In the genomic region with DNA sequence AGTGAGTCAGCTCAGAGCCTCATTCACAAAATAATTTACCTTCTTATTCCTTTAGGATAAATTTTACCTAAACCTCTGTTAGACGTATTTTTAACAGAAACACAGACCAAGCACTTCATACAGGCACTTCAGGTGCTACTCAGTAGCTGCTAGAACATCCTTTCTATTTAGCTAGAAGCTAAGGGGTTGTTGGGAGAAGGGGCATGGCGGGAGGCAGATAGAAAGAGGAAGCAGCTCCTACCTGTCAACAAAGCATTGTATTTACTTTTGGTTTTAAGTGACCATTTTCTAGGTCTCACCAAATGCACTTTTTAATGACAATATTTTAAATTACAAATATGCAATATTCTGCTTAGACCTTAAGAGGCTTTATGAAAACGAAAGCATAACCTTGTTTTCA, we compare ENCODE assay signal across 7 cellular contexts. TPM values are rescaled to one million over a fixed set of nuclear protein-coding genes. Genes with fewer than 3 reads are reported as not detected.
DNase-seq lines count a peak whose midpoint lies in the region; ATAC-seq and TF ChIP-seq lines count a peak whose summit lies in the region.
"Not testable (repeated sequence)": the region's sequence is repeated elsewhere in the genome, so short reads cannot be mapped to it uniquely, and the experiment has no call there.

No MANE protein-coding gene starts in this region.

- BruUV-seq in OCI-LY7 (replicated peaks; lab: Mats Ljungman, UMichigan): not testable (repeated sequence)

- not testable (repeated sequence) for H3K27ac ChIP-seq in OCI-LY7 (ENCODE audit: low read depth, low read length, poor library complexity, severe bottlenecking)

- intact Hi-C loops in OCI-LY7 (cut with micrococcal nuclease; ENCODE audit: unreplicated experiment): not testable (repeated sequence)

- CTCF ChIA-PET in OCI-LY7 (lab: Charles Lee; ENCODE audit: unreplicated experiment): not testable (repeated sequence)

- not testable (repeated sequence) for H3K9me2 ChIP-seq in OCI-LY7 (ENCODE audit: insufficient read depth, low read length)

- H3K79me2 ChIP-seq in OCI-LY7 (ENCODE audit: insufficient read depth, low read depth, low read length): not testable (repeated sequence)

- TF ChIP-seq POLR2A in GM18505 (IDR thresholded peaks at IDR 0.05; ENCODE audit: borderline replicate concordance, extremely low read depth, insufficient read depth, insufficient read length): not testable (repeated sequence)

- H3K36me3 ChIP-seq in OCI-LY7 (ENCODE audit: insufficient read depth, low read length): not testable (repeated sequence)

- TF ChIP-seq CTCF in OCI-LY7 (conservative IDR thresholded peaks at IDR 0.05; ENCODE audit: low read length): not testable (repeated sequence)

- POLR2A ChIA-PET in OCI-LY7 (lab: Charles Lee): not testable (repeated sequence)

- H3K4me1 ChIP-seq in OCI-LY7 (ENCODE audit: insufficient read depth, low read length, poor library complexity, severe bottlenecking): not testable (repeated sequence)

- ATAC-seq in GM18505 (IDR thresholded peaks at IDR 0.05; ENCODE audit: unreplicated experiment) (peak; percentile 58), GM18907 (IDR thresholded peaks at IDR 0.05; ENCODE audit: unreplicated experiment) (peak; percentile 45), GM19455 (IDR thresholded peaks at IDR 0.05; ENCODE audit: unreplicated experiment) (peak; percentile 70), GM21786 (IDR thresholded peaks at IDR 0.05; ENCODE audit: unreplicated experiment) (peak; percentile 75), HG02884 (IDR thresholded peaks at IDR 0.05; ENCODE audit: unreplicated experiment) (peak; percentile 69), HG03378 (IDR thresholded peaks at IDR 0.05; ENCODE audit: unreplicated experiment) (peak; percentile 87)

- 0 out of 2 replicates have a peak overlapping the region, but pooled peaks have one; percentile 25 for H2AFZ ChIP-seq in OCI-LY7 (ENCODE audit: low read length)

- H3K4me2 ChIP-seq in OCI-LY7 (ENCODE audit: low read length): not testable (repeated sequence)

- not testable (repeated sequence) for DNase-seq in OCI-LY7 (ENCODE audit: low spot score)

- not testable (repeated sequence) for H4K20me1 ChIP-seq in OCI-LY7 (ENCODE audit: insufficient read depth, low read length)

- H3K4me3 ChIP-seq in OCI-LY7 (ENCODE audit: low read depth, low read length, poor library complexity, severe bottlenecking): not testable (repeated sequence)

- H3K9me3 ChIP-seq in OCI-LY7 (ENCODE audit: low read length): not testable (repeated sequence)

RNA-seq across cellular contexts. Expression of gene ZNF658, which starts 19.9 kb away (rescaled TPM):
- total RNA-seq in OCI-LY7 (2014; rRNA removed; shearing (Covaris generic)): 2.4 and 3.1 TPM in 2 replicates
- total RNA-seq in OCI-LY7 (2022): 3.0 and 3.5 TPM in 2 replicates
